7 cellular contexts compared by ENCODE assay signal in the genomic region with DNA sequence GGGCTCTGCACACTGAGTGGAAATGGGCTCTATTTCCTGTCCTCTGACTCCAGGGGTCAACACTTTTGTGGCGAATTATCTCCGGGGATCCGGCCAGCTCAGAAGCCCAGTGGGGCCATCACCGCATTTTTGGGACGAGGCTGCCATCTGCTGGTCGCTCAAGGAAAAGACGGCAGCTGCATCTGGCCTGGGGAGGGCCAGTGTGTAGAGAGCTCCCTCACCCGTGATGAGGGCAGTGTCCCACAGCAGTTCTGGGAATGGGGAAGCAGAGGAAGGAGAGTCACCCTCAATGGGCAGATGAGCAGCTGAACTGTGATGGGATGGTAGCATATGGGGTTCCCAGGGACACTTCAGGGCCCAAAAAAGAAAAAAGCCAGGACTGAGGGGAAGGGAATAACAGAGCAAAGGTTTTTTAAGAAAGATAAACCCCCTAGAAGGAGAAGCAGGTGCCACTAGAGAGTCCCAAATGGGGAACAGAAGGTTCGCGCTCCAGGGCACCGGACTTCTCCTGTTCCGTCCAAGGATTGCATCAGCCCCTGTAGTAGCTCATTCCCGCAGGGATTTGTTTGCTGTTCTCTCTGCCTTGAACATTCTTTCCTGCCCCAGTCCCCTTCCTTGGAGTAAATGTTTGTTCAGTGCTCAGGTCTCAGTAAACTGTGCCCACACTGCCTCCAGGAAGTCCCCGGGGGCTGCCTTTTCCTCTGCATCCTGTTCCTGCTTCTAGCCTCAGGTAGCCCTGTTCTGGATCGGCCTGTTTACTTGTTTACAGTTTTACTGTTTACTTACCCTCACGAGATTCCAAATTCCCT. TPM values are rescaled to one million over a fixed set of nuclear protein-coding genes. Genes with fewer than 3 reads are reported as not detected.
DNase-seq lines count a peak whose midpoint lies in the region; ATAC-seq, FAIRE-seq and TF ChIP-seq lines count a peak whose summit lies in the region.

No MANE protein-coding gene starts in this region.

- no peaks in the 10 kb centered on the region for H3K9me3 ChIP-seq in kidney (ENCODE audit: control insufficient read depth in 1 of 2, low read length in 2 of 2)

- H3K27ac ChIP-seq in kidney (ENCODE audit: low read depth in 2 of 2, low read length in 2 of 2) = no peak overlapping the region

- H3K36me3 ChIP-seq in kidney (ENCODE audit: control insufficient read depth in 1 of 2, insufficient read depth in 2 of 2, low read length in 2 of 2) = no peaks in the 10 kb centered on the region

- in situ Hi-C loops in GM13977 (cut with MboI; ENCODE audit: low pct_unique_long_range_greater_than_20kb, low sequenced_read_pairs, unreplicated experiment) = loop anchor here (10.0 kb wide), 1 partner anchor 1220 kb away; no protein-coding TSS in a partner anchor

- H3K4me1 ChIP-seq in kidney (ENCODE audit: control insufficient read depth in 1 of 2, insufficient read depth in 1 of 2, low read depth in 1 of 2, low read length in 2 of 2) = no peaks in the 10 kb centered on the region

- no peak overlapping the region for H3K9ac ChIP-seq in kidney (ENCODE audit: low read length in 2 of 2)

- peak; percentile 93 for TF ChIP-seq CTCF in GM13977 (IDR thresholded peaks at IDR 0.05; ENCODE audit: extremely low read depth, insufficient read depth, missing control alignments)
- peak; percentile 81 for TF ChIP-seq CTCF in kidney (IDR thresholded peaks at IDR 0.05; ENCODE audit: borderline replicate concordance, extremely low read depth, insufficient read depth)

- DNase-seq in GM13977 (ENCODE audit: low spot score) (peak; percentile 75), NCI-H2196 treated with DMSO at 0.1 percent for 48 hours (lab: John Stamatoyannopoulos, UW; ENCODE audit: unreplicated experiment) (peak; percentile 22), kidney (peak; percentile 83)
- DNase-seq in activated CD4-positive, CD25-positive, alpha-beta regulatory T cell treated with anti-CD3 and anti-CD28 coated beads, Interleukin-2, amount 50 U/mL, for 16 hours (ENCODE audit: low read depth, low spot score) = peak; percentile 43
- peak; percentile 43 for DNase-seq in central memory CD4-positive, alpha-beta T cell
- peak; percentile 32 to 62 (median 54) for DNase-seq in stimulated activated CD4-positive, alpha-beta T cell treated with anti-CD3 and anti-CD28 coated beads, Interleukin-1b, Interleukin-23, amount 100 ng/mL, for 24 hours (ENCODE audit: low read depth in 4 of 4, low spot score in 1 of 4)

- peak; percentile 89 for ATAC-seq in HG02852 (IDR thresholded peaks at IDR 0.05; ENCODE audit: unreplicated experiment)

- no peak for FAIRE-seq in kidney (lab: Jason Lieb, UNC)

- H3K4me3 ChIP-seq in kidney (ENCODE audit: low read length in 2 of 2) = no peak overlapping the region

- intact Hi-C loops in kidney (cut with DNase I) = loop anchor here (5.0 kb wide), 1 partner anchor 1023 kb away; a partner anchor contains a TSS

RNA-seq across cellular contexts. Expression of a gene that starts 9.3 kb away (rescaled TPM):
- total RNA-seq in kidney = not detected
- polyA plus RNA-seq in kidney (ENCODE audit: insufficient read depth, low read depth, low replicate concordance) = not detected

Comparison
In these comparisons a context has a peak if more than half of its experiments do, and no peak if none do; other contexts are left out.
1. DNase-seq: peak in every context shown above with its lines; median percentile 83 in kidney; 75 in GM13977; 54 in stimulated activated CD4-positive, alpha-beta T cell treated with anti-CD3 and anti-CD28 coated beads, Interleukin-1b, Interleukin-23, amount 100 ng/mL, for 24 hours; 43 in activated CD4-positive, CD25-positive, alpha-beta regulatory T cell treated with anti-CD3 and anti-CD28 coated beads, Interleukin-2, amount 50 U/mL, for 16 hours; 43 in central memory CD4-positive, alpha-beta T cell; 22 in NCI-H2196 treated with DMSO at 0.1 percent for 48 hours.